ENCODE assay signal across 26 cellular contexts in genomic region chr18:48581206-48581605, GRCh38. TPM values are rescaled to one million over a fixed set of nuclear protein-coding genes. Genes with fewer than 3 reads are reported as not detected.
A peak's percentile ranks its signal among the peaks of the same experiment; 100 is the strongest.
DNase-seq lines count a peak whose midpoint lies in the region; ATAC-seq and TF ChIP-seq lines count a peak whose summit lies in the region.
"Had no signal": no experiment of that assay in that cellular context is flagged by ENCODE, and none has a peak within 500 bp of the region (broad histone marks: within the 10 kb centered on the region; RNA-seq: fewer than 3 reads in every experiment).

No MANE protein-coding gene starts in this region.

- intact Hi-C loops in left cardiac atrium (cut with DNase I) = no loop called here

- peak overlapping the region; percentile 37 for H3K4me3 Mint-ChIP-seq in osteocyte (ENCODE audit: unreplicated experiment)
- H3K4me3 Mint-ChIP-seq: activated CD8-positive, alpha-beta T cell treated with anti-CD3 and anti-CD28 coated beads, Interleukin-2, amount 10 ng/mL, durations not matched to agents 7 days and 5 days; natural killer cell treated with Interleukin-12 subunit alpha and Interleukin-12 subunit beta and Interleukin-15 and Interleukin-18, amount 100 ng/mL, for 72 hours; stimulated activated naive CD8-positive, alpha-beta T cell treated with anti-CD3 and anti-CD28 coated beads, Interleukin-15, Interleukin-2, amounts not matched to agents 100 ng/mL and 50 ng/mL, for 24 hours; T-helper 1 cell treated with Interleukin-12 subunit alpha and Interleukin-12 subunit beta and Interleukin-4 antibody, amounts not matched to agents 30 μg/mL and 1 μg/mL, for 36 hours had no signal

- peak overlapping the region; percentile 88 for H3K27ac Mint-ChIP-seq in osteocyte (ENCODE audit: unreplicated experiment)
- H3K27ac Mint-ChIP-seq: activated CD8-positive, alpha-beta T cell treated with anti-CD3 and anti-CD28 coated beads, Interleukin-2, amount 10 ng/mL, durations not matched to agents 7 days and 5 days; natural killer cell treated with Interleukin-12 subunit alpha and Interleukin-12 subunit beta and Interleukin-15 and Interleukin-18, amount 100 ng/mL, for 72 hours; stimulated activated naive CD8-positive, alpha-beta T cell treated with anti-CD3 and anti-CD28 coated beads, Interleukin-15, Interleukin-2, amounts not matched to agents 100 ng/mL and 50 ng/mL, for 24 hours; T-helper 1 cell treated with Interleukin-12 subunit alpha and Interleukin-12 subunit beta and Interleukin-4 antibody, amounts not matched to agents 30 μg/mL and 1 μg/mL, for 36 hours had no signal

- peak; percentile 88 for DNase-seq in G401 (ENCODE audit: low spot score)
- peak in 1 of 61 donors; percentile 68 for DNase-seq in caudate nucleus (lab: John Stamatoyannopoulos, UW)
- DNase-seq in left cardiac atrium = no peak
- no peak for DNase-seq in osteocyte (ENCODE audit: extremely low spot score, unreplicated experiment)
- no peak for DNase-seq in activated CD8-positive, alpha-beta memory T cell treated with anti-CD3 and anti-CD28 coated beads, Interleukin-2, amount 50 U/mL, for 48 hours
- no peak for DNase-seq in stimulated activated CD4-positive, alpha-beta T cell treated with anti-CD3 and anti-CD28 coated beads, Interleukin-2, amount 100 ng/mL, for 48 hours
- DNase-seq in EL = no peak
- no peak for DNase-seq in dermis blood vessel endothelial cell
- DNase-seq: activated CD4-positive, alpha-beta T cell treated with anti-CD3 and anti-CD28 coated beads for 1 hour; activated CD8-positive, alpha-beta T cell treated with anti-CD3 and anti-CD28 coated beads, Interleukin-2, amount 10 ng/mL, durations not matched to agents 7 days and 5 days; activated effector memory CD4-positive, alpha-beta T cell treated with anti-CD3 and anti-CD28 coated beads, Interleukin-2, amount 50 U/mL, for 16 hours; BE2C; DMS53; Kasumi-1; left lung; MV-4-11; NCI-H1694; NCI-H526; ovary; Peyer's patch; sigmoid colon had no signal

- peaks cover 4% of the 10 kb centered on the region for H3K9me3 Mint-ChIP-seq in osteocyte (ENCODE audit: unreplicated experiment)
- H3K9me3 Mint-ChIP-seq: T-helper 1 cell treated with Interleukin-12 subunit alpha and Interleukin-12 subunit beta and Interleukin-4 antibody, amounts not matched to agents 30 μg/mL and 1 μg/mL, for 36 hours had no signal

- H3K27ac ChIP-seq in caudate nucleus (ENCODE audit: low read depth, low read length) = peak overlapping the region; percentile 34
- H3K27ac ChIP-seq: A549, left lung, ovary, Peyer's patch, SJSA1 had no signal

- in situ Hi-C loops in G401 (cut with HindIII; ENCODE audit: low sequenced_read_pairs) = no loop called here

- ATAC-seq in left cardiac atrium = peak; percentile 48 to 79
- ATAC-seq: A549; activated CD8-positive, alpha-beta T cell treated with anti-CD3 and anti-CD28 coated beads, Interleukin-2, amount 10 ng/mL, durations not matched to agents 7 days and 5 days; left lung had no signal

- no peak for TF ChIP-seq CTCF in osteocyte (IDR thresholded peaks at IDR 0.05)

- H3K36me3 Mint-ChIP-seq in osteocyte (ENCODE audit: unreplicated experiment) = peaks cover 22% of the 10 kb centered on the region

- peaks cover 84% of the 10 kb centered on the region for H3K4me1 Mint-ChIP-seq in osteocyte (ENCODE audit: unreplicated experiment)

- H3K27me3 Mint-ChIP-seq in osteocyte (ENCODE audit: unreplicated experiment) = no peaks in the 10 kb centered on the region
- H3K27me3 Mint-ChIP-seq: natural killer cell treated with Interleukin-12 subunit alpha and Interleukin-12 subunit beta and Interleukin-15 and Interleukin-18, amount 100 ng/mL, for 72 hours; stimulated activated naive CD8-positive, alpha-beta T cell treated with anti-CD3 and anti-CD28 coated beads, Interleukin-15, Interleukin-2, amounts not matched to agents 100 ng/mL and 50 ng/mL, for 24 hours had no signal

RNA-seq across cellular contexts. Expression of gene CTIF, which starts 42.4 kb away (rescaled TPM):
- 4.6 and 5.9 TPM in 2 replicates for total RNA-seq in G401 (2014; rRNA removed; shearing (Covaris generic))
- 10 to 100 TPM; 64.9 to 70.6 TPM for total RNA-seq in left cardiac atrium
- 169 and 172 TPM in 2 replicates for total RNA-seq in osteocyte
- 18.0 and 22.6 TPM in 2 replicates for total RNA-seq in dermis blood vessel endothelial cell
